30 cellular contexts compared by ENCODE assay signal in genomic region chr2:144131042-144131441, GRCh38.
DNase-seq lines count a peak whose midpoint lies in the region; ATAC-seq, FAIRE-seq and TF ChIP-seq lines count a peak whose summit lies in the region.
"Had no signal": no experiment of that assay in that cellular context is flagged by ENCODE, and none has a peak within 500 bp of the region (broad histone marks: within the 10 kb centered on the region; RNA-seq: fewer than 3 reads in every experiment).

No MANE protein-coding gene starts in this region.

- H3K36me3 ChIP-seq in bronchial epithelial cell (ENCODE audit: control insufficient read depth, insufficient read depth, low read length), result no peaks in the 10 kb centered on the region
- no peaks in the 10 kb centered on the region for H3K36me3 ChIP-seq in CD8-positive, alpha-beta T cell (ENCODE audit: insufficient read depth, low read length)
- H3K36me3 ChIP-seq: BLaER1, transverse colon had no signal

- TF ChIP-seq POLR2A in NB4 (IDR thresholded peaks at IDR 0.05; ENCODE audit: extremely low read depth, insufficient read length), result no peak

- H3K36me3 Mint-ChIP-seq in CD8-positive, alpha-beta T cell, result peaks cover 10% of the 10 kb centered on the region

- intact Hi-C loops in CD8-positive, alpha-beta T cell (cut with DNase I, micrococcal nuclease), result no loop called here
- intact Hi-C loops in left cardiac atrium (cut with DNase I), result no loop called here

- no peak overlapping the region for H3K4me3 Mint-ChIP-seq in CD8-positive, alpha-beta T cell
- H3K4me3 Mint-ChIP-seq: activated CD4-positive, alpha-beta T cell treated with anti-CD3 and anti-CD28 coated beads, Interleukin-2, amount 10 ng/mL, durations not matched to agents 7 days and 5 days; endodermal cell; naive thymus-derived CD8-positive, alpha-beta T cell; stimulated activated naive CD8-positive, alpha-beta T cell treated with anti-CD3 and anti-CD28 coated beads, Interleukin-15, Interleukin-2, amounts not matched to agents 100 ng/mL and 50 ng/mL, for 24 hours had no signal

- TF ChIP-seq CTCF in NB4 (IDR thresholded peaks at IDR 0.05; ENCODE audit: low read depth, low read length) (no peak), bronchial epithelial cell (IDR thresholded peaks at IDR 0.05; ENCODE audit: insufficient read depth, low read length, severe bottlenecking) (no peak)
- no peak for TF ChIP-seq CTCF in CD8-positive, alpha-beta T cell (IDR thresholded peaks at IDR 0.05)

- POLR2A ChIA-PET in CD8-positive, alpha-beta T cell (lab: Charles Lee), result no interaction called here

- no peaks in the 10 kb centered on the region for H3K27me3 ChIP-seq in bronchial epithelial cell (ENCODE audit: control insufficient read depth, insufficient read depth, low read length)
- H3K27me3 ChIP-seq in CD8-positive, alpha-beta T cell (ENCODE audit: insufficient read depth, low read length), result no peaks in the 10 kb centered on the region
- H3K27me3 ChIP-seq: BLaER1, transverse colon had no signal

- H3K4me3 ChIP-seq in NB4 (ENCODE audit: low read depth, low read length) (no peak overlapping the region), bronchial epithelial cell (ENCODE audit: low read depth, low read length) (no peak overlapping the region)
- H3K4me3 ChIP-seq in CD8-positive, alpha-beta T cell (ENCODE audit: low read depth, low read length), result no peak overlapping the region
- H3K4me3 ChIP-seq: BLaER1, transverse colon had no signal

- no peaks in the 10 kb centered on the region for H3K9me3 Mint-ChIP-seq in CD8-positive, alpha-beta T cell
- H3K9me3 Mint-ChIP-seq: activated CD4-positive, alpha-beta T cell treated with anti-CD3 and anti-CD28 coated beads, Interleukin-2, amount 10 ng/mL, durations not matched to agents 7 days and 5 days; endodermal cell; naive thymus-derived CD8-positive, alpha-beta T cell had no signal

- H3K4me1 ChIP-seq in CD8-positive, alpha-beta T cell (ENCODE audit: insufficient read depth, low read length), result no peaks in the 10 kb centered on the region
- H3K4me1 ChIP-seq: BLaER1, parathyroid adenoma, transverse colon had no signal

- no peaks in the 10 kb centered on the region for H3K9me3 ChIP-seq in CD8-positive, alpha-beta T cell (ENCODE audit: low read length)
- H3K9me3 ChIP-seq: BLaER1, transverse colon had no signal

- no peak overlapping the region for H3K27ac Mint-ChIP-seq in CD8-positive, alpha-beta T cell
- H3K27ac Mint-ChIP-seq: activated CD4-positive, alpha-beta T cell treated with anti-CD3 and anti-CD28 coated beads, Interleukin-2, amount 10 ng/mL, durations not matched to agents 7 days and 5 days; endodermal cell; naive thymus-derived CD8-positive, alpha-beta T cell; stimulated activated naive CD8-positive, alpha-beta T cell treated with anti-CD3 and anti-CD28 coated beads, Interleukin-15, Interleukin-2, amounts not matched to agents 100 ng/mL and 50 ng/mL, for 24 hours had no signal

- H3K4me1 Mint-ChIP-seq in CD8-positive, alpha-beta T cell (ENCODE audit: low read depth), result no peaks in the 10 kb centered on the region
- H3K4me1 Mint-ChIP-seq: activated CD4-positive, alpha-beta T cell treated with anti-CD3 and anti-CD28 coated beads, Interleukin-2, amount 10 ng/mL, durations not matched to agents 7 days and 5 days had no signal

- H3K27ac ChIP-seq in CD8-positive, alpha-beta T cell (ENCODE audit: low read depth, low read length), result no peak overlapping the region
- H3K27ac ChIP-seq: 22Rv1, BLaER1, HL-60, parathyroid adenoma, transverse colon had no signal

- FAIRE-seq in bronchial epithelial cell (lab: Jason Lieb, UNC), result no peak
- FAIRE-seq: kidney, TTC549 had no signal

- peak; percentile 16 for DNase-seq in DMS53 (lab: John Stamatoyannopoulos, UW)
- no peak for DNase-seq in DMS53 treated with DMSO at 0.1 percent for 48 hours (lab: John Stamatoyannopoulos, UW; ENCODE audit: unreplicated experiment)
- DNase-seq in NB4 (ENCODE audit: low read depth), result peak; percentile 18
- peak; percentile 71 for DNase-seq in bronchial epithelial cell (ENCODE audit: low read depth)
- peak; percentile 12 for DNase-seq in renal cortical epithelial cell (ENCODE audit: low read depth)
- no peak for DNase-seq in CD8-positive, alpha-beta T cell
- no peak for DNase-seq in left cardiac atrium
- no peak for DNase-seq in COR-L47 (lab: John Stamatoyannopoulos, UW)
- DNase-seq: activated CD4-positive, alpha-beta T cell treated with anti-CD3 and anti-CD28 coated beads, Interleukin-2, amount 10 ng/mL, durations not matched to agents 7 days and 5 days; activated gamma-delta T cell treated with Interleukin-2 at 50 U/mL for 16 hours; anterior cingulate cortex; endodermal cell; foreskin melanocyte; GF-D8; hypothalamus; KBM-7; kidney; naive thymus-derived CD8-positive, alpha-beta T cell; NCI-H1092; NCI-H2081 treated with DMSO at 0.1 percent for 48 hours; NCI-H510A treated with DMSO at 0.1 percent for 48 hours; stimulated activated CD4-positive, alpha-beta T cell treated with anti-CD3 and anti-CD28 coated beads, Interleukin-2, amount 100 ng/mL, for 24 hours; transverse colon had no signal

- no peaks in the 10 kb centered on the region for H3K27me3 Mint-ChIP-seq in CD8-positive, alpha-beta T cell (ENCODE audit: low read depth)
- H3K27me3 Mint-ChIP-seq: activated CD4-positive, alpha-beta T cell treated with anti-CD3 and anti-CD28 coated beads, Interleukin-2, amount 10 ng/mL, durations not matched to agents 7 days and 5 days; naive thymus-derived CD8-positive, alpha-beta T cell; stimulated activated naive CD8-positive, alpha-beta T cell treated with anti-CD3 and anti-CD28 coated beads, Interleukin-15, Interleukin-2, amounts not matched to agents 100 ng/mL and 50 ng/mL, for 24 hours had no signal

- no peak for ATAC-seq in CD8-positive, alpha-beta T cell
- no peak for ATAC-seq in left cardiac atrium
- ATAC-seq: naive thymus-derived CD8-positive, alpha-beta T cell; Right ventricle myocardium inferior had no signal

- CTCF ChIA-PET in CD8-positive, alpha-beta T cell (lab: Charles Lee), result no interaction called here

Comparison
In these comparisons a context has a peak if more than half of its experiments do, and no peak if none do; other contexts are left out.
1. DNase-seq: peak in DMS53 (single experiment), NB4 (single experiment), bronchial epithelial cell (single experiment) and renal cortical epithelial cell (single experiment); none in DMS53 treated with DMSO at 0.1 percent for 48 hours (single experiment), CD8-positive, alpha-beta T cell (0 of 7), left cardiac atrium (single experiment) and COR-L47 (single experiment).